Comparison of ENCODE assay signal across 9 cellular contexts in genomic region chr2:63051795-63052333, GRCh38. TPM values are rescaled to one million over a fixed set of nuclear protein-coding genes. Genes with fewer than 3 reads are reported as not detected.
A peak's percentile ranks its signal among the peaks of the same experiment; 100 is the strongest.
DNase-seq lines count a peak whose midpoint lies in the region; FAIRE-seq and TF ChIP-seq lines count a peak whose summit lies in the region.
"Had no signal": no experiment of that assay in that cellular context is flagged by ENCODE, and none has a peak within 500 bp of the region (broad histone marks: within the 10 kb centered on the region; RNA-seq: fewer than 3 reads in every experiment).

No MANE protein-coding gene starts in this region.

- FAIRE-seq in H1 (lab: Jason Lieb, UNC): no peak

- no peak overlapping the region for H3K23ac ChIP-seq in H1 (ENCODE audit: insufficient read length)

- H3K4me2 ChIP-seq in Loucy (ENCODE audit: low read depth, low read length, poor library complexity, severe bottlenecking) (peak overlapping the region; percentile 75), H1 (ENCODE audit: insufficient read depth in 1 of 2, low read depth in 2 of 2, low read length in 2 of 2) (peak overlapping the region; percentile 86 to 96), parathyroid adenoma (ENCODE audit: low read length) (no peak overlapping the region)

- H3K27ac ChIP-seq in H1 (ENCODE audit: low read depth, low read length) (no peak overlapping the region), parathyroid adenoma (no peak overlapping the region)

- no peak for TF ChIP-seq EP300 in H1 (IDR thresholded peaks at IDR 0.05; ENCODE audit: borderline replicate concordance in 1 of 2, low read depth in 2 of 2, low read length in 2 of 2)

- DNase-seq in ELF-1 (ENCODE audit: low read depth, low spot score) (peak; percentile 14), H1 (ENCODE audit: low read depth in 1 of 2, low spot score in 2 of 2) (peak in 1 of 2 experiments; percentile 72), Ammon's horn (ENCODE audit: low spot score) (no peak), NOMO-1 (lab: John Stamatoyannopoulos, UW; ENCODE audit: unreplicated experiment in 2 of 2) (no peak)
- DNase-seq in stimulated activated CD4-positive, alpha-beta T cell treated with anti-CD3 and anti-CD28 coated beads, Interleukin-4, amount 100 ng/mL, for 1 hour: no peak
- no peak for DNase-seq in stimulated activated CD4-positive, alpha-beta T cell treated with anti-CD3 and anti-CD28 coated beads, Interleukin-4, amount 100 ng/mL, for 24 hours
- DNase-seq: aorta had no signal

- peak overlapping the region; percentile 18; the same call in 1 of the 2 replicates for H4K8ac ChIP-seq in H1 (ENCODE audit: extremely low read depth, insufficient read depth, low read length)

- no peaks in the 10 kb centered on the region; the same call in 1 of the 2 replicates for H3K36me3 ChIP-seq in Loucy (ENCODE audit: insufficient read depth, low read length)
- peaks cover 0 to 16% (median 0%) of the 10 kb centered on the region in 4 experiments; a peak in 2 of 8 replicates for H3K36me3 ChIP-seq in H1 (ENCODE audit: control insufficient read depth in 2 of 4, insufficient read depth in 4 of 4, low read length in 3 of 4)
- H3K36me3 ChIP-seq in parathyroid adenoma (ENCODE audit: control insufficient read depth, insufficient read depth, low read length): no peaks in the 10 kb centered on the region

- H2AFZ ChIP-seq in Loucy (ENCODE audit: low read length) (no peak overlapping the region), H1 (ENCODE audit: low read length) (no peak overlapping the region), parathyroid adenoma (peak overlapping the region; percentile 64)

- no peak overlapping the region for H2BK20ac ChIP-seq in H1 (ENCODE audit: low read length)

- H3K79me2 ChIP-seq in Loucy (ENCODE audit: insufficient read depth, low read length) (peaks cover 13% of the 10 kb centered on the region; the same call in 1 of the 2 replicates), H1 (ENCODE audit: control insufficient read depth in 1 of 2, insufficient read depth in 2 of 2, low read length in 2 of 2) (no peaks in the 10 kb centered on the region), parathyroid adenoma (no peaks in the 10 kb centered on the region)

- H3K4me1 ChIP-seq in Loucy (ENCODE audit: insufficient read depth, low read length, poor library complexity, severe bottlenecking) (no peaks in the 10 kb centered on the region), H1 (replicated peaks in 1 of 4; ENCODE audit: control insufficient read depth in 3 of 4, insufficient read depth in 4 of 4, low read length in 3 of 4) (peaks cover 4 to 53% (median 39%) of the 10 kb centered on the region in 4 experiments), parathyroid adenoma (peaks cover 3% of the 10 kb centered on the region)

- WGBS in H1 (ENCODE audit: extremely low coverage in 1 of 2, insufficient coverage in 1 of 2, insufficient read length in 1 of 2, insufficient replicate concordance in 2 of 2, low coverage in 1 of 2, low lambda C conversion rate in 2 of 2, missing lambda C conversion rate in 1 of 2), 2 experiments: 5% methylated on average over 34 of the region's 42 CpGs; no CpG with 5 or more reads in 1 of the 2 experiments

- H4K20me1 ChIP-seq in Loucy (ENCODE audit: insufficient read depth, low read length, poor library complexity, severe bottlenecking) (no peaks in the 10 kb centered on the region), H1 (replicated peaks in 1 of 2; ENCODE audit: control insufficient read depth in 1 of 2, insufficient read depth in 2 of 2, low read length in 2 of 2) (peaks cover 13 to 15% of the 10 kb centered on the region in 2 experiments)

- no peak overlapping the region for H3K14ac ChIP-seq in H1 (ENCODE audit: insufficient read length)

- no peaks in the 10 kb centered on the region for H3K9me2 ChIP-seq in Loucy (replicated peaks; ENCODE audit: low read depth, low read length)

- no peak overlapping the region for H3K56ac ChIP-seq in H1 (replicated peaks; ENCODE audit: insufficient read length, low read depth, low read length)

- TF ChIP-seq RAD21 in H1 (IDR thresholded peaks at IDR 0.05 in 1 of 2, conservative IDR thresholded peaks at IDR 0.05 in 1 of 2; ENCODE audit: low read depth in 2 of 2, low read length in 2 of 2): no peak

- H3K27me3 ChIP-seq in Loucy (ENCODE audit: insufficient read depth, low read length, poor library complexity, severe bottlenecking) (no peaks in the 10 kb centered on the region), H1 (replicated peaks in 1 of 4; ENCODE audit: control insufficient read depth in 3 of 4, extremely low read depth in 1 of 4, insufficient read depth in 3 of 4, low read length in 3 of 4) (peaks cover 47 to 96% (median 91%) of the 10 kb centered on the region in 4 experiments), parathyroid adenoma (ENCODE audit: control insufficient read depth, insufficient read depth, low read length) (peaks cover 30% of the 10 kb centered on the region)

- peaks cover 45% of the 10 kb centered on the region for H3K23me2 ChIP-seq in H1 (ENCODE audit: low read depth, low read length)

- H3K79me1 ChIP-seq in H1 (ENCODE audit: low read depth, low read length): no peaks in the 10 kb centered on the region

- no peaks in the 10 kb centered on the region for H3F3A ChIP-seq in Loucy (ENCODE audit: low read depth)

- H3K9ac ChIP-seq in Loucy (ENCODE audit: low read depth, low read length, poor library complexity, severe bottlenecking) (peak overlapping the region; percentile 89), H1 (replicated peaks in 1 of 4; ENCODE audit: extremely low read depth in 1 of 4, low read depth in 3 of 4, low read length in 3 of 4) (no peak overlapping the region), parathyroid adenoma (no peak overlapping the region)

- no peak for TF ChIP-seq POLR2A in H1 (IDR thresholded peaks at IDR 0.05; ENCODE audit: control extremely low read depth in 1 of 2, low read depth in 2 of 2, low read length in 2 of 2)

- no peak overlapping the region for H4K5ac ChIP-seq in H1 (ENCODE audit: insufficient read length, low read depth, low read length)

- peak overlapping the region; percentile 80; the same call in 1 of the 2 replicates for H2BK12ac ChIP-seq in H1 (ENCODE audit: low read depth, low read length)

- POLR2A ChIA-PET in H1 (lab: Charles Lee; ENCODE audit: partially characterized antibody): no interaction called here

- H4K91ac ChIP-seq in H1 (replicated peaks; ENCODE audit: insufficient read length, low read length): no peak overlapping the region

- H2BK5ac ChIP-seq in H1 (ENCODE audit: low read depth, low read length): no peak overlapping the region

- H3K18ac ChIP-seq in H1 (ENCODE audit: extremely low read depth, low read length): no peak overlapping the region; the same call in 1 of the 2 replicates

- H2BK15ac ChIP-seq in H1 (ENCODE audit: low read length): peak overlapping the region; percentile 61; the same call in 1 of the 2 replicates

- H3K4me3 ChIP-seq in Loucy (ENCODE audit: low read length, poor library complexity, severe bottlenecking) (peak overlapping the region; percentile 100), H1 (ENCODE audit: extremely low read depth in 1 of 4, insufficient read depth in 2 of 4, low read depth in 3 of 4, low read length in 4 of 4) (peak overlapping the region; percentile 53 to 80 (median 66); a peak in 5 of 8 replicates), parathyroid adenoma (ENCODE audit: low read depth, low read length) (no peak overlapping the region)

- H2AK5ac ChIP-seq in H1 (ENCODE audit: low read depth, low read length): no peak overlapping the region

- CTCF ChIA-PET in H1 (lab: Charles Lee; ENCODE audit: partially characterized antibody): interaction anchor here (1.0 to 6.5 kb wide), 4 partner anchors 8 to 595 kb away, joined by 3 to 50 read pairs (median 8); no protein-coding TSS in a partner anchor

- H3K9me3 ChIP-seq in Loucy (ENCODE audit: insufficient read depth, low read depth, low read length) (no peaks in the 10 kb centered on the region), H1 (ENCODE audit: insufficient read depth in 2 of 2, low read depth in 1 of 2, low read length in 1 of 2) (no peaks in the 10 kb centered on the region), parathyroid adenoma (ENCODE audit: control insufficient read depth, low read length) (no peaks in the 10 kb centered on the region)

- H3K4ac ChIP-seq in H1 (replicated peaks; ENCODE audit: insufficient read length, low read depth, low read length): no peak overlapping the region

- no peak overlapping the region for H2BK120ac ChIP-seq in H1 (replicated peaks; ENCODE audit: low read depth, low read length)

- TF ChIP-seq CTCF in Loucy (conservative IDR thresholded peaks at IDR 0.05; ENCODE audit: low read length) (no peak), H1 (IDR thresholded peaks at IDR 0.05; ENCODE audit: control extremely low read depth in 1 of 3, insufficient read depth in 1 of 3, low read depth in 1 of 3, low read length in 3 of 3) (no peak), parathyroid adenoma (IDR thresholded peaks at IDR 0.05) (no peak)

TF ChIP-seq in H1, 55 proteins besides CTCF, POLR2A, EP300 and RAD21:
- TF ChIP-seq CHD1 (IDR thresholded peaks at IDR 0.05; ENCODE audit: low read depth, low read length) (no peak), TAF7 (optimal IDR thresholded peaks at IDR 0.05; ENCODE audit: borderline replicate concordance, low read depth, low read length) (no peak), RNF2 (IDR thresholded peaks at IDR 0.05; ENCODE audit: borderline replicate concordance, low read depth, low read length, missing control alignments, poor library complexity, severe bottlenecking) (peak; percentile 12), EZH2 (IDR thresholded peaks at IDR 0.05; ENCODE audit: low read depth, low read length, severe bottlenecking) (peak; percentile 15), FOSL1 (IDR thresholded peaks at IDR 0.05; ENCODE audit: insufficient read depth, low read depth, low read length) (no peak), CTBP2 (IDR thresholded peaks at IDR 0.05; ENCODE audit: borderline replicate concordance, insufficient read depth, insufficient read length, low read length) (no peak), SUZ12 (IDR thresholded peaks at IDR 0.05; ENCODE audit: low read length) (peak; percentile 70; the same call in 1 of the 2 replicates), TCF12 (IDR thresholded peaks at IDR 0.05; ENCODE audit: low read depth, low read length) (no peak), CEBPB (IDR thresholded peaks at IDR 0.05; ENCODE audit: low read depth, low read length) (no peak)

RNA-seq across cellular contexts. Expression of gene OTX1, which starts 1.2 kb away (rescaled TPM):
- total RNA-seq in H1 (2021; fragmentation: NEBNext Ultra II Directional; extraction: Animal tissue kit (Norgen Biotek cat#: 25700)): 3.3 and 3.8 TPM in 2 replicates
- polyA plus RNA-seq in H1 (2011; rRNA removed): 0.24 and 0.53 TPM in 2 replicates
- polyA plus RNA-seq in H1 (2011; cell fraction: cytosol; rRNA removed): 0.17 TPM
- 1.0 TPM for polyA plus RNA-seq in H1 (2011; cell fraction: nucleus; rRNA removed)
- polyA plus RNA-seq in H1 (2012, experiment 1 of 2): 1.3 to 1.7 TPM (median 1.5 TPM) in 4 replicates
- 0.98 TPM for polyA plus RNA-seq in H1 (2012, experiment 2 of 2)
- 2.7 TPM for polyA plus RNA-seq in H1 (2013, experiment 1 of 2)
- polyA plus RNA-seq in H1 (2013, experiment 2 of 2): 3.1 TPM
- polyA minus RNA-seq in H1 (2011; rRNA and poly(A)+ RNA removed): 0.37 and 0.57 TPM in 2 replicates
- 0.59 TPM for polyA minus RNA-seq in H1 (2011; cell fraction: cytosol; rRNA and poly(A)+ RNA removed)
- 3.6 TPM for polyA minus RNA-seq in H1 (2011; cell fraction: nucleus; rRNA and poly(A)+ RNA removed)
- total RNA-seq: aorta had no signal
- polyA plus RNA-seq: aorta had no signal
